ENCODE assay signal across 1 cellular context in genomic region chr3:46979958-46980497, GRCh38.
A peak's percentile ranks its signal among the peaks of the same experiment; 100 is the strongest.
TF ChIP-seq lines count a peak whose summit lies in the region.

No MANE protein-coding gene starts in this region.

TF ChIP-seq in GM12878, 131 proteins besides CTCF, POLR2A, EP300 and RAD21 (continued from another document):
- no peak for TF ChIP-seq RELB (IDR thresholded peaks at IDR 0.05; ENCODE audit: low read depth)
- TF ChIP-seq ATF7 (IDR thresholded peaks at IDR 0.05; ENCODE audit: low read depth), result no peak
- no peak for TF ChIP-seq USF1 (IDR thresholded peaks at IDR 0.05; ENCODE audit: borderline replicate concordance, extremely low read length, insufficient read depth, low read depth, low read length)
- TF ChIP-seq NR2C2 (IDR thresholded peaks at IDR 0.05; ENCODE audit: borderline replicate concordance, control insufficient read depth, insufficient read length, low read depth), result no peak
- TF ChIP-seq POLR2AphosphoS5 (IDR thresholded peaks at IDR 0.05; ENCODE audit: low read length), result no peak
- no peak for TF ChIP-seq ZNF384 (IDR thresholded peaks at IDR 0.05; ENCODE audit: borderline replicate concordance, low read depth, low read length)
- TF ChIP-seq RFX5 (IDR thresholded peaks at IDR 0.05; ENCODE audit: low read depth, low read length), result no peak
- TF ChIP-seq ZNF217 (IDR thresholded peaks at IDR 0.05), result no peak; the same call in 1 of the 2 replicates
- TF ChIP-seq MXI1 (IDR thresholded peaks at IDR 0.05; ENCODE audit: low read depth, low read length), result peak; percentile 67; the same call in 1 of the 2 replicates
- TF ChIP-seq ZBTB33 (IDR thresholded peaks at IDR 0.05), result no peak
- no peak for TF ChIP-seq EZH2 (IDR thresholded peaks at IDR 0.05; ENCODE audit: borderline replicate concordance, control insufficient read depth, low read depth, low read length)
- TF ChIP-seq HDAC2 (IDR thresholded peaks at IDR 0.05), result no peak
- 0 out of 2 replicates have a peak, but pooled peaks have one; percentile 6 for TF ChIP-seq MAX (IDR thresholded peaks at IDR 0.05; ENCODE audit: low read depth, low read length)
- 0 out of 2 replicates have a peak, but pooled peaks have one; percentile 5 for TF ChIP-seq NKRF (conservative IDR thresholded peaks at IDR 0.05)
- TF ChIP-seq EED (IDR thresholded peaks at IDR 0.05; ENCODE audit: low read depth), result no peak
- no peak for TF ChIP-seq NRF1 (conservative IDR thresholded peaks at IDR 0.05; ENCODE audit: low read depth, low read length)
